In the genomic region with DNA sequence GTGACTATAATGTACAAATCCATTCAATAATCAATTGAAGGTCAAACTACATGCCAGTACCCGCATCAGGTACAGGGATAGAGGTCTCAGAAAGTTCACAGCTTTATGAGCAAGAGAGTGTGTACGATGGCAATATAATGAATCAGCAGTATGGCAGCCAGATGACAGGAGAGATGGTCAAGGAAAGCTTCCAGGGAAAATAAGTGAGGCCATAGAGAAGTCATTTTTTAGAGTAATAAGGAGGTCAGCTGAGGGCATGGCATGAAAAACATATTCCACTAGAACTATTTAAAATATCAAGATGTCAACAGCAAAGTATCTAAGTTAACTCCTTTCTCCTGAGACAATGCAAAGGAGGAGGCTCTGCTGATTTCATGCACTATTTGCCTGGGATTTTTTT, we compare ENCODE assay signal across 15 cellular contexts.
A peak's percentile ranks its signal among the peaks of the same experiment; 100 is the strongest.
DNase-seq lines count a peak whose midpoint lies in the region; ATAC-seq lines count a peak whose summit lies in the region.
"Had no signal": no experiment of that assay in that cellular context is flagged by ENCODE, and none has a peak within 500 bp of the region (broad histone marks: within the 10 kb centered on the region; RNA-seq: fewer than 3 reads in every experiment).

No MANE protein-coding gene starts in this region.

- no peaks in the 10 kb centered on the region for H3K36me3 Mint-ChIP-seq in stimulated activated naive B cell treated with anti-CD40 and anti-IgM and Interleukin-4, amounts not matched to agents 10 μg/mL and 1 μg/mL and 100 μg/mL, for 72 hours
- H3K36me3 Mint-ChIP-seq: activated naive CD8-positive, alpha-beta T cell treated with anti-CD3 and anti-CD28 coated beads, Interleukin-2, amount 10 ng/mL, durations not matched to agents 7 days and 5 days; naive B cell had no signal

- no peaks in the 10 kb centered on the region for H3K27me3 Mint-ChIP-seq in stimulated activated naive B cell treated with anti-CD40 and anti-IgM and Interleukin-4, amounts not matched to agents 10 μg/mL and 1 μg/mL and 100 μg/mL, for 72 hours
- H3K27me3 Mint-ChIP-seq: naive B cell had no signal

- H3K27ac Mint-ChIP-seq in stimulated activated naive B cell treated with anti-CD40 and anti-IgM and Interleukin-4, amounts not matched to agents 10 μg/mL and 1 μg/mL and 100 μg/mL, for 72 hours, result no peak overlapping the region
- H3K27ac Mint-ChIP-seq: activated naive CD8-positive, alpha-beta T cell treated with anti-CD3 and anti-CD28 coated beads, Interleukin-2, amount 10 ng/mL, durations not matched to agents 7 days and 5 days; naive B cell had no signal

- ATAC-seq in stimulated activated naive B cell treated with anti-CD40 and anti-IgM and Interleukin-4, amounts not matched to agents 10 μg/mL and 1 μg/mL and 100 μg/mL, for 72 hours (replicated peaks), result no peak
- ATAC-seq in activated CD4-positive, CD25-positive, alpha-beta regulatory T cell treated with anti-CD3 and anti-CD28 coated beads, Interleukin-2, amount 50 U/mL, for 24 hours, result no peak
- ATAC-seq: left lung had no signal

- H3K9me3 Mint-ChIP-seq in stimulated activated naive B cell treated with anti-CD40 and anti-IgM and Interleukin-4, amounts not matched to agents 10 μg/mL and 1 μg/mL and 100 μg/mL, for 72 hours, result no peaks in the 10 kb centered on the region
- H3K9me3 Mint-ChIP-seq: activated naive CD8-positive, alpha-beta T cell treated with anti-CD3 and anti-CD28 coated beads, Interleukin-2, amount 10 ng/mL, durations not matched to agents 7 days and 5 days; naive B cell had no signal

- no peak overlapping the region for H3K4me3 Mint-ChIP-seq in stimulated activated naive B cell treated with anti-CD40 and anti-IgM and Interleukin-4, amounts not matched to agents 10 μg/mL and 1 μg/mL and 100 μg/mL, for 72 hours
- H3K4me3 Mint-ChIP-seq: activated naive CD8-positive, alpha-beta T cell treated with anti-CD3 and anti-CD28 coated beads, Interleukin-2, amount 10 ng/mL, durations not matched to agents 7 days and 5 days; naive B cell had no signal

- peaks cover 4 to 12% of the 10 kb centered on the region in 2 donors for H3K4me1 Mint-ChIP-seq in stimulated activated naive B cell treated with anti-CD40 and anti-IgM and Interleukin-4, amounts not matched to agents 10 μg/mL and 1 μg/mL and 100 μg/mL, for 72 hours
- H3K4me1 Mint-ChIP-seq: activated naive CD8-positive, alpha-beta T cell treated with anti-CD3 and anti-CD28 coated beads, Interleukin-2, amount 10 ng/mL, durations not matched to agents 7 days and 5 days; naive B cell had no signal

- DNase-seq in A172 (ENCODE audit: low spot score) (peak; percentile 47), HS-27A (ENCODE audit: low read depth) (peak; percentile 47), astrocyte of the hippocampus (ENCODE audit: low read depth, low spot score) (peak; percentile 50), glomerular visceral epithelial cell (ENCODE audit: extremely low spot score) (peak; percentile 40), C1 segment of cervical spinal cord (lab: John Stamatoyannopoulos, UW) (no peak), HuH-7.5 (ENCODE audit: low spot score) (no peak)
- no peak for DNase-seq in stimulated activated naive B cell treated with anti-CD40 and anti-IgM and Interleukin-4, amounts not matched to agents 10 μg/mL and 1 μg/mL and 100 μg/mL, for 72 hours
- DNase-seq: activated CD4-positive, alpha-beta T cell treated with anti-CD3 and anti-CD28 coated beads, Interleukin-2, amount 50 U/mL, for 1 hour; activated naive CD8-positive, alpha-beta T cell treated with anti-CD3 and anti-CD28 coated beads, Interleukin-2, amount 10 ng/mL, durations not matched to agents 7 days and 5 days; activated T-cell treated with anti-CD3 and anti-CD28 coated beads, Interleukin-2, amount 50 U/mL, for 1 hour; left lung; naive B cell; SHP77 treated with DMSO at 0.1 percent for 48 hours; T1000 had no signal

Comparison
In these comparisons a context has a peak if more than half of its experiments do, and no peak if none do; other contexts are left out.
1. DNase-seq: peak in A172 (single experiment), HS-27A (single experiment), astrocyte of the hippocampus (single experiment) and glomerular visceral epithelial cell (single experiment); none in C1 segment of cervical spinal cord (0 of 14), HuH-7.5 (single experiment) and stimulated activated naive B cell treated with anti-CD40 and anti-IgM and Interleukin-4, amounts not matched to agents 10 μg/mL and 1 μg/mL and 100 μg/mL, for 72 hours (single experiment).